28 cellular contexts compared by ENCODE assay signal in the genomic region with DNA sequence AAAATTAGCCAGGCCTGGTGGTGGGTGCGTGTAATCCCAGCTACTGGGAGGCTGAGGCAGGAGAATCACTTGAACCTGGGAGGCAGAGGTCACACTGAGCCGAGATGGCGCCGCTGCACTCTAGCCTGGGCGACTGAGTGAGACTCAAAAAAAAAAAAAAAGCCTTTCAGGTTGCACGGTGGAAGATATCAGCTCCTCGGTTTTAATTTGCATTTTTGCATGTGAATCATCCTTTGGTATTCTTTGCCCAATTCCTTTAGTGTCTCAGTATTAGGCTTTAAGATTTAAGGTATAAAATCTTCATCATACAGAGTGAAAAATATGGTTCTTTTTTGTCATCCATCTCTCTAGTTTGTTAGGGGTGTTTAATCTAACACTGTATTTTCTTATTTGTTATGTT.
"Had no signal": no experiment of that assay in that cellular context is flagged by ENCODE, and none has a peak within 500 bp of the region (broad histone marks: within the 10 kb centered on the region; RNA-seq: fewer than 3 reads in every experiment).

No MANE protein-coding gene starts in this region.

- H3K36me3 ChIP-seq: left ventricle myocardium inferior, lower lobe of right lung, ovary, sigmoid colon, spleen, suprapubic skin, vagina had no signal

- H3K9me3 Mint-ChIP-seq: stimulated activated naive CD8-positive, alpha-beta T cell treated with anti-CD3 and anti-CD28 coated beads, Interleukin-15, amount 100 ng/mL, for 72 hours had no signal

- H3K4me3 ChIP-seq: coronary artery, left ventricle myocardium inferior, lower lobe of right lung, ovary, psoas muscle, sigmoid colon, spleen, suprapubic skin, vagina had no signal

- H3K27me3 ChIP-seq: ovary, sigmoid colon, suprapubic skin, vagina had no signal

- H3K27ac Mint-ChIP-seq: immature natural killer cell; mesothelial cell of epicardium; naive thymus-derived CD4-positive, alpha-beta T cell; stimulated activated naive CD8-positive, alpha-beta T cell treated with anti-CD3 and anti-CD28 coated beads, Interleukin-15, amount 100 ng/mL, for 72 hours had no signal

- ATAC-seq: left colon; lower lobe of right lung; naive thymus-derived CD4-positive, alpha-beta T cell; psoas muscle; right cardiac atrium; stimulated activated naive CD8-positive, alpha-beta T cell treated with anti-CD3 and anti-CD28 coated beads, Interleukin-15, amount 100 ng/mL, for 72 hours had no signal

- DNase-seq: dermis blood vessel endothelial cell; effector memory CD4-positive, alpha-beta T cell; hypothalamus; immature natural killer cell; islet precursor cell; kidney glomerular epithelial cell; left colon; left ventricle myocardium inferior; lower lobe of right lung; naive thymus-derived CD4-positive, alpha-beta T cell; occipital lobe; ovary; posterior cingulate gyrus; psoas muscle; right cardiac atrium; sigmoid colon; spleen; stimulated activated CD4-positive, alpha-beta T cell treated with anti-CD3 and anti-CD28 coated beads, Interleukin-15, amount 100 ng/mL, for 24 hours; stimulated activated CD4-positive, alpha-beta T cell treated with anti-CD3 and anti-CD28 coated beads, Interleukin-4, amount 100 ng/mL, for 1 hour; stimulated activated CD8-positive, alpha-beta memory T cell treated with anti-CD3 and anti-CD28 coated beads, Interleukin-4, amount 100 ng/mL, for 48 hours; stimulated activated naive CD4-positive, alpha-beta T cell; stimulated activated naive CD8-positive, alpha-beta T cell treated with anti-CD3 and anti-CD28 coated beads, Interleukin-15, amount 100 ng/mL, for 72 hours; trophoblast cell had no signal

- H3K4me1 ChIP-seq: lower lobe of right lung, psoas muscle, spleen had no signal

- H3K4me3 Mint-ChIP-seq: immature natural killer cell; mesothelial cell of epicardium; naive thymus-derived CD4-positive, alpha-beta T cell; nephron; stimulated activated naive CD8-positive, alpha-beta T cell treated with anti-CD3 and anti-CD28 coated beads, Interleukin-15, amount 100 ng/mL, for 72 hours had no signal

- H3K36me3 Mint-ChIP-seq: immature natural killer cell; mesothelial cell of epicardium; naive thymus-derived CD4-positive, alpha-beta T cell had no signal

- H3K27ac ChIP-seq: coronary artery, left ventricle myocardium inferior, lower lobe of right lung, ovary, psoas muscle, sigmoid colon, spleen, suprapubic skin, vagina had no signal

- H3K9me3 ChIP-seq: lower lobe of right lung, ovary, suprapubic skin, vagina had no signal

- H3K4me1 Mint-ChIP-seq: immature natural killer cell; naive thymus-derived CD4-positive, alpha-beta T cell; stimulated activated naive CD8-positive, alpha-beta T cell treated with anti-CD3 and anti-CD28 coated beads, Interleukin-15, amount 100 ng/mL, for 72 hours had no signal
